In the genomic region with DNA sequence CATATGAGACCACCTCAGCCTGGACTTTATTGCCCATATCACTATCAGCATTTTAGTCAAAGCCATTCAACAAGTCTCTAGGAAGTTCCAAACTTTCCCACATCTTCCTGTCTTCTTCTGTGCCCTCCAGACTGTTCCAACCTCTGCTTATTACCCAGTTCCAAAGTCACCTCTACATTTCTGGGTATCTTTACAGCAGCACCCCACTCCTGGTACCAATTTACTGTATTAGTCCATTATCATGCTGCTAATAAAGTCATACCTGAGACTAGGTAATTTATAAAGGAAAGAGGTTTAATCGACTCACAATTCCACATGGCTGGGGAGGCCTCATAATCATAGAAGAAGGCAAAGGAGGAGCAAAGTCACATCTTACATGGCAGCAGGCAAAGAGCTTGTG, we compare ENCODE assay signal across 5 cellular contexts. TPM values are rescaled to one million over a fixed set of nuclear protein-coding genes. Genes with fewer than 3 reads are reported as not detected.
"Had no signal": no experiment of that assay in that cellular context is flagged by ENCODE, and none has a peak within 500 bp of the region (broad histone marks: within the 10 kb centered on the region; RNA-seq: fewer than 3 reads in every experiment).

No MANE protein-coding gene starts in this region.

RNA-seq across cellular contexts. Expression of a gene that starts 16.1 kb away (rescaled TPM):
- total RNA-seq: GM23248, H4, H7, HFFc6 had no signal
- polyA plus RNA-seq: GM23248, H1 had no signal
